ENCODE assay signal across 22 cellular contexts in genomic region chr1:14511281-14511680, GRCh38.
"Had no signal": no experiment of that assay in that cellular context is flagged by ENCODE, and none has a peak within 500 bp of the region (broad histone marks: within the 10 kb centered on the region; RNA-seq: fewer than 3 reads in every experiment).

No MANE protein-coding gene starts in this region.

- H3K27ac Mint-ChIP-seq: effector memory CD8-positive, alpha-beta T cell; naive thymus-derived CD4-positive, alpha-beta T cell; progenitor cell of endocrine pancreas; stimulated activated naive B cell treated with anti-CD40 and anti-IgM and Interleukin-4, amounts not matched to agents 10 μg/mL and 1 μg/mL and 100 μg/mL, for 72 hours; stimulated activated naive CD8-positive, alpha-beta T cell treated with anti-CD3 and anti-CD28 coated beads, Interleukin-15, Interleukin-2, amounts not matched to agents 100 ng/mL and 50 ng/mL, for 24 hours had no signal

- DNase-seq: cerebellar nuclear complex; cortex of kidney; effector memory CD8-positive, alpha-beta T cell; heart left ventricle; hippocampal formation; left cardiac atrium; left lung; mesendoderm; midbrain; naive thymus-derived CD4-positive, alpha-beta T cell; occipital lobe; pancreas; spleen; stimulated activated naive B cell treated with anti-CD40 and anti-IgM and Interleukin-4, amounts not matched to agents 10 μg/mL and 1 μg/mL and 100 μg/mL, for 72 hours; upper lobe of left lung had no signal

- H3K4me1 Mint-ChIP-seq: naive thymus-derived CD4-positive, alpha-beta T cell; stimulated activated naive B cell treated with anti-CD40 and anti-IgM and Interleukin-4, amounts not matched to agents 10 μg/mL and 1 μg/mL and 100 μg/mL, for 72 hours had no signal

- ATAC-seq: effector memory CD8-positive, alpha-beta T cell; gastroesophageal sphincter; heart left ventricle; left cardiac atrium; left lung; naive thymus-derived CD4-positive, alpha-beta T cell; stimulated activated naive B cell treated with anti-CD40 and anti-IgM and Interleukin-4, amounts not matched to agents 10 μg/mL and 1 μg/mL and 100 μg/mL, for 72 hours had no signal

- H3K4me3 ChIP-seq: gastroesophageal sphincter, heart left ventricle, left lung, pancreas, right atrium auricular region, skin epidermis, spleen, thoracic aorta, tibial nerve, upper lobe of left lung had no signal

- H3K9me3 Mint-ChIP-seq: effector memory CD8-positive, alpha-beta T cell; stimulated activated naive B cell treated with anti-CD40 and anti-IgM and Interleukin-4, amounts not matched to agents 10 μg/mL and 1 μg/mL and 100 μg/mL, for 72 hours; stimulated activated naive CD8-positive, alpha-beta T cell treated with anti-CD3 and anti-CD28 coated beads, Interleukin-15, Interleukin-2, amounts not matched to agents 100 ng/mL and 50 ng/mL, for 24 hours had no signal

- H3K4me1 ChIP-seq: left lung, pancreas, right atrium auricular region, spleen, upper lobe of left lung had no signal

- H3K36me3 ChIP-seq: gastroesophageal sphincter, heart left ventricle, left lung, pancreas, right atrium auricular region, spleen, thoracic aorta, tibial nerve, upper lobe of left lung had no signal

- H3K4me3 Mint-ChIP-seq: effector memory CD8-positive, alpha-beta T cell; naive thymus-derived CD4-positive, alpha-beta T cell; stimulated activated naive B cell treated with anti-CD40 and anti-IgM and Interleukin-4, amounts not matched to agents 10 μg/mL and 1 μg/mL and 100 μg/mL, for 72 hours; stimulated activated naive CD8-positive, alpha-beta T cell treated with anti-CD3 and anti-CD28 coated beads, Interleukin-15, Interleukin-2, amounts not matched to agents 100 ng/mL and 50 ng/mL, for 24 hours had no signal

- H3K27ac ChIP-seq: heart left ventricle, left lung, pancreas, right atrium auricular region, skin epidermis, spleen, thoracic aorta, upper lobe of left lung had no signal

- H3K36me3 Mint-ChIP-seq: naive thymus-derived CD4-positive, alpha-beta T cell; stimulated activated naive B cell treated with anti-CD40 and anti-IgM and Interleukin-4, amounts not matched to agents 10 μg/mL and 1 μg/mL and 100 μg/mL, for 72 hours had no signal

- H3K27me3 ChIP-seq: gastroesophageal sphincter, left lung, pancreas, right atrium auricular region, tibial nerve, upper lobe of left lung had no signal
